ENCODE assay signal across 17 cellular contexts in genomic region chr6:30530013-30530412, GRCh38. TPM values are rescaled to one million over a fixed set of nuclear protein-coding genes. Genes with fewer than 3 reads are reported as not detected.
DNase-seq lines count a peak whose midpoint lies in the region; ATAC-seq, FAIRE-seq and TF ChIP-seq lines count a peak whose summit lies in the region.
"Had no signal": no experiment of that assay in that cellular context is flagged by ENCODE, and none has a peak within 500 bp of the region (broad histone marks: within the 10 kb centered on the region; RNA-seq: fewer than 3 reads in every experiment).

No MANE protein-coding gene starts in this region.

- CTCF ChIA-PET in activated CD4-positive, alpha-beta memory T cell treated with anti-CD3 and anti-CD28 coated beads, Interleukin-2, amount 10 ng/mL, durations not matched to agents 7 days and 5 days (lab: Charles Lee), result interaction anchor here (1.0 to 5.3 kb wide), 8 partner anchors 13 to 46 kb away, joined by 3 to 95 read pairs (median 9); no protein-coding TSS in a partner anchor

- peaks cover 40% of the 10 kb centered on the region for H3K4me1 Mint-ChIP-seq in T-helper 1 cell treated with Interleukin-12 subunit alpha and Interleukin-12 subunit beta and Interleukin-4 antibody, amounts not matched to agents 30 μg/mL and 1 μg/mL, for 36 hours (ENCODE audit: low read depth)
- H3K4me1 Mint-ChIP-seq in activated CD4-positive, alpha-beta memory T cell treated with anti-CD3 and anti-CD28 coated beads, Interleukin-2, amount 10 ng/mL, durations not matched to agents 7 days and 5 days, result peaks cover 54% of the 10 kb centered on the region
- no peaks in the 10 kb centered on the region for H3K4me1 Mint-ChIP-seq in progenitor cell of endocrine pancreas (ENCODE audit: low read depth)
- H3K4me1 Mint-ChIP-seq: neural progenitor cell had no signal

- H3K9me3 ChIP-seq in lower lobe of right lung, result no peaks in the 10 kb centered on the region

- H3K27ac Mint-ChIP-seq in T-helper 1 cell treated with Interleukin-12 subunit alpha and Interleukin-12 subunit beta and Interleukin-4 antibody, amounts not matched to agents 30 μg/mL and 1 μg/mL, for 36 hours, result peak overlapping the region; percentile 89
- peak overlapping the region; percentile 40 for H3K27ac Mint-ChIP-seq in activated CD4-positive, alpha-beta memory T cell treated with anti-CD3 and anti-CD28 coated beads, Interleukin-2, amount 10 ng/mL, durations not matched to agents 7 days and 5 days
- H3K27ac Mint-ChIP-seq in progenitor cell of endocrine pancreas, result no peak overlapping the region
- H3K27ac Mint-ChIP-seq: neural progenitor cell had no signal

- H3K4me3 Mint-ChIP-seq in T-helper 1 cell treated with Interleukin-12 subunit alpha and Interleukin-12 subunit beta and Interleukin-4 antibody, amounts not matched to agents 30 μg/mL and 1 μg/mL, for 36 hours, result no peak overlapping the region
- no peak overlapping the region for H3K4me3 Mint-ChIP-seq in activated CD4-positive, alpha-beta memory T cell treated with anti-CD3 and anti-CD28 coated beads, Interleukin-2, amount 10 ng/mL, durations not matched to agents 7 days and 5 days
- H3K4me3 Mint-ChIP-seq in progenitor cell of endocrine pancreas (ENCODE audit: low read depth), result no peak overlapping the region
- H3K4me3 Mint-ChIP-seq: neural progenitor cell had no signal

- peaks cover 7% of the 10 kb centered on the region for H3K36me3 Mint-ChIP-seq in T-helper 1 cell treated with Interleukin-12 subunit alpha and Interleukin-12 subunit beta and Interleukin-4 antibody, amounts not matched to agents 30 μg/mL and 1 μg/mL, for 36 hours (ENCODE audit: low read depth)
- no peaks in the 10 kb centered on the region for H3K36me3 Mint-ChIP-seq in activated CD4-positive, alpha-beta memory T cell treated with anti-CD3 and anti-CD28 coated beads, Interleukin-2, amount 10 ng/mL, durations not matched to agents 7 days and 5 days (ENCODE audit: low read depth)
- no peaks in the 10 kb centered on the region for H3K36me3 Mint-ChIP-seq in progenitor cell of endocrine pancreas (ENCODE audit: insufficient read depth)
- H3K36me3 Mint-ChIP-seq: neural progenitor cell had no signal

- H3K27ac ChIP-seq in HL-60 (replicated peaks), result peak overlapping the region; percentile 37
- H3K27ac ChIP-seq in lower lobe of right lung, result peak overlapping the region; percentile 26
- H3K27ac ChIP-seq: foreskin keratinocyte, neural progenitor cell, VCaP had no signal

- POLR2A ChIA-PET in activated CD4-positive, alpha-beta memory T cell treated with anti-CD3 and anti-CD28 coated beads, Interleukin-2, amount 10 ng/mL, durations not matched to agents 7 days and 5 days (lab: Charles Lee), result interaction anchor here (0.7 to 5.3 kb wide), 12 partner anchors 11 to 1045 kb away, joined by 3 to 154 read pairs (median 4); partner anchors contain the start of genes ABCF1 and PRR3

- DNase-seq in T-helper 1 cell, result no peak
- no peak for DNase-seq in HL-60 (ENCODE audit: low read depth in 1 of 2, low spot score in 1 of 2)
- no peak for DNase-seq in activated CD4-positive, alpha-beta memory T cell treated with anti-CD3 and anti-CD28 coated beads, Interleukin-2, amount 10 ng/mL, durations not matched to agents 7 days and 5 days
- DNase-seq in lower lobe of right lung, result no peak
- DNase-seq in progenitor cell of endocrine pancreas (ENCODE audit: low spot score, unreplicated experiment), result no peak
- no peak for DNase-seq in HTR-8/SVneo (ENCODE audit: insufficient read length, low spot score)
- DNase-seq: foreskin keratinocyte, H7, NCI-H2081 treated with DMSO at 0.1 percent for 48 hours, NCI-H774, SHP77 treated with DMSO at 0.1 percent for 48 hours had no signal

- ATAC-seq in lower lobe of right lung (no peak), HG02798 (IDR thresholded peaks at IDR 0.05; ENCODE audit: poor library complexity, unreplicated experiment) (no peak)
- ATAC-seq: foreskin keratinocyte had no signal

- intact Hi-C loops in lower lobe of right lung (cut with DNase I), result no loop called here

- FAIRE-seq in HTR-8/SVneo (lab: Jason Lieb, UNC), result no peak
- FAIRE-seq: A204.1, D721Med had no signal

- H3K27me3 Mint-ChIP-seq in T-helper 1 cell treated with Interleukin-12 subunit alpha and Interleukin-12 subunit beta and Interleukin-4 antibody, amounts not matched to agents 30 μg/mL and 1 μg/mL, for 36 hours (ENCODE audit: low read depth), result no peaks in the 10 kb centered on the region
- no peaks in the 10 kb centered on the region for H3K27me3 Mint-ChIP-seq in activated CD4-positive, alpha-beta memory T cell treated with anti-CD3 and anti-CD28 coated beads, Interleukin-2, amount 10 ng/mL, durations not matched to agents 7 days and 5 days
- peaks cover 1% of the 10 kb centered on the region for H3K27me3 Mint-ChIP-seq in progenitor cell of endocrine pancreas

- TF ChIP-seq CTCF in HL-60 (IDR thresholded peaks at IDR 0.05; ENCODE audit: insufficient read depth, low read length), result no peak
- no peak for TF ChIP-seq CTCF in lower lobe of right lung (IDR thresholded peaks at IDR 0.05)
- no peak for TF ChIP-seq CTCF in progenitor cell of endocrine pancreas (IDR thresholded peaks at IDR 0.05; ENCODE audit: unreplicated experiment)

- H3K4me1 ChIP-seq in lower lobe of right lung, result peaks cover 23% of the 10 kb centered on the region
- H3K4me1 ChIP-seq: neural progenitor cell had no signal

- H3K36me3 ChIP-seq in lower lobe of right lung, result no peaks in the 10 kb centered on the region
- H3K36me3 ChIP-seq: neural progenitor cell had no signal

- H3K4me3 ChIP-seq in HL-60 (replicated peaks; ENCODE audit: insufficient read depth, low read length) (no peak overlapping the region), lower lobe of right lung (no peak overlapping the region)
- H3K4me3 ChIP-seq: neural progenitor cell had no signal

- H3K9me3 Mint-ChIP-seq in T-helper 1 cell treated with Interleukin-12 subunit alpha and Interleukin-12 subunit beta and Interleukin-4 antibody, amounts not matched to agents 30 μg/mL and 1 μg/mL, for 36 hours, result peaks cover 1% of the 10 kb centered on the region
- H3K9me3 Mint-ChIP-seq in activated CD4-positive, alpha-beta memory T cell treated with anti-CD3 and anti-CD28 coated beads, Interleukin-2, amount 10 ng/mL, durations not matched to agents 7 days and 5 days, result no peaks in the 10 kb centered on the region
- H3K9me3 Mint-ChIP-seq in progenitor cell of endocrine pancreas (ENCODE audit: low read depth), result peaks cover 3% of the 10 kb centered on the region

- no peaks in the 10 kb centered on the region for H3K27me3 ChIP-seq in HL-60 (ENCODE audit: insufficient read depth, poor library complexity, severe bottlenecking)
- no peaks in the 10 kb centered on the region for H3K27me3 ChIP-seq in lower lobe of right lung (ENCODE audit: low read depth)
- H3K27me3 ChIP-seq: foreskin keratinocyte had no signal

RNA-seq across cellular contexts. Expression of gene GNL1, which starts 26.3 kb away (rescaled TPM):
- total RNA-seq in activated CD4-positive, alpha-beta memory T cell treated with anti-CD3 and anti-CD28 coated beads, Interleukin-2, amount 10 ng/mL, durations not matched to agents 7 days and 5 days, result 10 to 100 TPM; 62.1 to 70.8 TPM
- total RNA-seq in lower lobe of right lung (54.9 TPM), progenitor cell of endocrine pancreas (75.2 and 81.9 TPM in 2 replicates)

RNA-seq across cellular contexts. Expression of gene PRR3, which starts 27.1 kb away (rescaled TPM):
- total RNA-seq in activated CD4-positive, alpha-beta memory T cell treated with anti-CD3 and anti-CD28 coated beads, Interleukin-2, amount 10 ng/mL, durations not matched to agents 7 days and 5 days, result 10 to 100 TPM; 15.3 TPM
- total RNA-seq in lower lobe of right lung, result 7.5 TPM
- total RNA-seq in progenitor cell of endocrine pancreas, result 16.6 and 19.7 TPM in 2 replicates

RNA-seq across cellular contexts. Expression of gene HLA-E, which starts 40.7 kb away (rescaled TPM):
- total RNA-seq in activated CD4-positive, alpha-beta memory T cell treated with anti-CD3 and anti-CD28 coated beads, Interleukin-2, amount 10 ng/mL, durations not matched to agents 7 days and 5 days, result 100 to 1,000 TPM; 757 to 767 TPM
- 1,079 TPM for total RNA-seq in lower lobe of right lung
- total RNA-seq in progenitor cell of endocrine pancreas, result 27.6 and 28.4 TPM in 2 replicates

RNA-seq across cellular contexts. Expression of gene ABCF1, which starts 41.2 kb away (rescaled TPM):
- 10 to 100 TPM; 64.3 to 65.2 TPM for total RNA-seq in activated CD4-positive, alpha-beta memory T cell treated with anti-CD3 and anti-CD28 coated beads, Interleukin-2, amount 10 ng/mL, durations not matched to agents 7 days and 5 days
- total RNA-seq in lower lobe of right lung (40.0 TPM), progenitor cell of endocrine pancreas (72.0 and 78.7 TPM in 2 replicates)

Comparison
In these comparisons a context has a peak if more than half of its experiments do, and no peak if none do; other contexts are left out.
1. RNA of gene HLA-E, which starts 40.7 kb away (total RNA-seq): 1,079 TPM in lower lobe of right lung (single experiment) and 757 to 767 TPM in activated CD4-positive, alpha-beta memory T cell treated with anti-CD3 and anti-CD28 coated beads, Interleukin-2, amount 10 ng/mL, durations not matched to agents 7 days and 5 days; 27.6 to 28.4 TPM in progenitor cell of endocrine pancreas; every median in the first group is over 10 times any median in the second.